1 cellular context compared by ENCODE assay signal in the genomic region with DNA sequence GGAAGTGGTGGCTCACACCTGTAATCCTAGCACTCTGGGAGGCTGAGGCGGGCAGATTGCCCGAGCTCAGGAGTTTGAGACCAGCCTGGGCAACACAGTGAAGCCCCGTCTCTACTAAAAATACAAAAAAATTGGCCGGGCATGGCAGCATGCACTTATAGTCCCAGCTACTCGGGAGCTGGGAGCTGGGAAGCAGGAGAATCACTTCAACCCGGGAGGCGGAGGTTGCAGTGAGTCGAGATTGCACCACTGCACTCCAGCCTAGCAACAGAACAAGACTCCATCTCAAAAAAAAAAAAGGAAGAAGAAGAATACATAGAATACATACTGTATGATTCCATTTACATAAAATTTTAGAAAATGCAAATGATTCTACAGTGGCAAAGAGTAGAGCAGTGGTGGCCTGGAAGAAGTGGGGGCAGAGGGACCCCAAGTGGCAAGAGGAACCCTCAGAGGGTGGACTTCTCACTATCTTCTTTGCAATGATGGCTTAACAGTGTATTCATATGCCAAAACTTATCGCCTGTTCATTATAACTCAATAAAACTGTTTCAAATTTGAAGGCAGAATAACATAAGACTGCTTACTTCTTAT.
A peak's percentile ranks its signal among the peaks of the same experiment; 100 is the strongest.
TF ChIP-seq lines count a peak whose summit lies in the region.

No MANE protein-coding gene starts in this region.

TF ChIP-seq in HepG2, 621 proteins besides CTCF, POLR2A, EP300 and RAD21:
- TF ChIP-seq THAP11 (CRISPR knock-in tag; IDR thresholded peaks at IDR 0.05), result no peak
- TF ChIP-seq ZSCAN9 (CRISPR knock-in tag; IDR thresholded peaks at IDR 0.05; ENCODE audit: borderline replicate concordance), result no peak
- peak; percentile 66; the same call in 1 of the 2 replicates for TF ChIP-seq ZNF460 (CRISPR knock-in tag; IDR thresholded peaks at IDR 0.05; ENCODE audit: borderline replicate concordance)
- TF ChIP-seq STAG1 (CRISPR knock-in tag; IDR thresholded peaks at IDR 0.05), result 0 out of 2 replicates have a peak, but pooled peaks have one; percentile 3
